ENCODE assay signal across 20 cellular contexts in genomic region chr3:120142236-120142635, GRCh38. TPM values are rescaled to one million over a fixed set of nuclear protein-coding genes. Genes with fewer than 3 reads are reported as not detected.
A peak's percentile ranks its signal among the peaks of the same experiment; 100 is the strongest.
DNase-seq lines count a peak whose midpoint lies in the region; ATAC-seq, FAIRE-seq and TF ChIP-seq lines count a peak whose summit lies in the region.
"Had no signal": no experiment of that assay in that cellular context is flagged by ENCODE, and none has a peak within 500 bp of the region (broad histone marks: within the 10 kb centered on the region; RNA-seq: fewer than 3 reads in every experiment).

No MANE protein-coding gene starts in this region.

- TF ChIP-seq EP300 in HepG2 (IDR thresholded peaks at IDR 0.05; ENCODE audit: low read depth in 2 of 2, low read length in 2 of 2): no peak
- no peak for TF ChIP-seq EP300 in HepG2 (CRISPR knock-in tag; IDR thresholded peaks at IDR 0.05; ENCODE audit: borderline replicate concordance)
- no peak for TF ChIP-seq EP300 in Ishikawa (IDR thresholded peaks at IDR 0.05; ENCODE audit: borderline replicate concordance)

- no peak for TF ChIP-seq CTCF in HepG2 (CRISPR knock-in tag; IDR thresholded peaks at IDR 0.05)
- TF ChIP-seq CTCF in right lobe of liver (IDR thresholded peaks at IDR 0.05): no peak
- no peak for TF ChIP-seq CTCF in endothelial cell of umbilical vein (IDR thresholded peaks at IDR 0.05; ENCODE audit: extremely low read depth in 1 of 2, insufficient read depth in 1 of 2, low read depth in 1 of 2, low read length in 2 of 2)

- H3K36me3 ChIP-seq in HepG2 (replicated peaks in 1 of 2; ENCODE audit: control insufficient read depth in 1 of 2, insufficient read depth in 2 of 2, low read length in 2 of 2) (no peaks in the 10 kb centered on the region), right lobe of liver (no peaks in the 10 kb centered on the region), endothelial cell of umbilical vein (ENCODE audit: control insufficient read depth in 2 of 2, extremely low read depth in 1 of 2, insufficient read depth in 2 of 2, low read length in 2 of 2) (no peaks in the 10 kb centered on the region)

- no peaks in the 10 kb centered on the region for H3K9me1 ChIP-seq in endothelial cell of umbilical vein (replicated peaks; ENCODE audit: control insufficient read depth, extremely low read depth, insufficient read depth, low read length)

- 71% methylated on average over 4 of the region's 4 CpGs for WGBS in HepG2 (ENCODE audit: low lambda C conversion rate)
- WGBS in right lobe of liver (ENCODE audit: insufficient coverage, low coverage, low lambda C conversion rate, missing lambda C conversion rate): 65% methylated on average over 4 of the region's 4 CpGs

- no TSS peak for BruUV-seq in HepG2 (replicated peaks; lab: Mats Ljungman, UMichigan)
- BruUV-seq in endothelial cell of umbilical vein (replicated peaks; lab: Mats Ljungman, UMichigan): no TSS peak

- TF ChIP-seq POLR2A in HepG2 (IDR thresholded peaks at IDR 0.05; ENCODE audit: insufficient read depth in 1 of 2, low read depth in 2 of 2, low read length in 2 of 2) (no peak), right lobe of liver (IDR thresholded peaks at IDR 0.05) (no peak), endothelial cell of umbilical vein (IDR thresholded peaks at IDR 0.05; ENCODE audit: low read depth, low read length) (no peak)

- TF ChIP-seq RAD21 in HepG2 (CRISPR knock-in tag; IDR thresholded peaks at IDR 0.05) (no peak), Ishikawa (IDR thresholded peaks at IDR 0.05; ENCODE audit: low read depth) (no peak)

- dilution Hi-C loops in endothelial cell of umbilical vein (cut with MboI; ENCODE audit: extremely low pct_ligation_motif_present, low sequenced_read_pairs): no loop called here

- H3K9ac ChIP-seq in HepG2 (ENCODE audit: insufficient read depth, low read depth, low read length): no peak overlapping the region
- no peak overlapping the region for H3K9ac ChIP-seq in endothelial cell of umbilical vein (replicated peaks; ENCODE audit: extremely low read depth, insufficient read depth, low read length)

- FAIRE-seq in HepG2 (lab: Jason Lieb, UNC) (no peak), endothelial cell of umbilical vein (lab: Jason Lieb, UNC) (peak; percentile 53)
- FAIRE-seq: GM12892, GM18507 had no signal

- DNase-seq in HepG2 (ENCODE audit: low spot score) (no peak), right lobe of liver (no peak), endothelial cell of umbilical vein (ENCODE audit: low read depth, low spot score) (no peak), NCI-H524 (lab: John Stamatoyannopoulos, UW) (no peak), NCI-H187 treated with DMSO at 0.1 percent for 48 hours (lab: John Stamatoyannopoulos, UW) (no peak)
- DNase-seq: 8988T; ACHN; AML-193; CD4-positive, alpha-beta T cell; DMS153; DMS79; GDM1; GOT3; H9; KG1 had no signal

- H3K79me2 ChIP-seq in HepG2 (ENCODE audit: insufficient read depth, low read length) (no peaks in the 10 kb centered on the region), endothelial cell of umbilical vein (ENCODE audit: control insufficient read depth, insufficient read depth, low read length) (no peaks in the 10 kb centered on the region)

- intact Hi-C loops in HepG2 (cut with micrococcal nuclease; ENCODE audit: unreplicated experiment) (no loop called here), right lobe of liver (cut with DNase I) (no loop called here), endothelial cell of umbilical vein (cut with micrococcal nuclease) (no loop called here)

- no peaks in the 10 kb centered on the region for H3K9me3 ChIP-seq in HepG2 (ENCODE audit: low read length)
- no peaks in the 10 kb centered on the region for H3K9me3 ChIP-seq in right lobe of liver
- H3K9me3 ChIP-seq in endothelial cell of umbilical vein (replicated peaks; ENCODE audit: control insufficient read depth, insufficient read depth, low read length): no peaks in the 10 kb centered on the region

- POLR2A ChIA-PET in HepG2 (lab: Yijun Ruan, JAX): no interaction called here
- POLR2A ChIA-PET in endothelial cell of umbilical vein (lab: Charles Lee): no interaction called here

- no peak overlapping the region for H2AFZ ChIP-seq in HepG2 (ENCODE audit: low read length)
- H2AFZ ChIP-seq in endothelial cell of umbilical vein (ENCODE audit: low read depth, low read length): no peak overlapping the region

- CTCF ChIA-PET in HepG2 (lab: Yijun Ruan, JAX; ENCODE audit: low intra/inter-chr PET ratio, low total read pairs): no interaction called here
- CTCF ChIA-PET in endothelial cell of umbilical vein (lab: Charles Lee): no interaction called here

- H3K4me2 ChIP-seq in HepG2 (ENCODE audit: low read depth, low read length): no peak overlapping the region
- H3K4me2 ChIP-seq in endothelial cell of umbilical vein (ENCODE audit: insufficient read depth, low read length): no peak overlapping the region

- H3K4me3 ChIP-seq in HepG2 (replicated peaks in 1 of 3; ENCODE audit: insufficient read depth in 1 of 3, low read depth in 2 of 3, low read length in 3 of 3) (no peak overlapping the region), right lobe of liver (no peak overlapping the region), endothelial cell of umbilical vein (replicated peaks in 1 of 3; ENCODE audit: insufficient read depth in 1 of 3, low read depth in 1 of 3, low read length in 3 of 3) (no peak overlapping the region)

- no peaks in the 10 kb centered on the region; a peak in 1 of 5 replicates for H3K27me3 ChIP-seq in HepG2 (ENCODE audit: control insufficient read depth in 1 of 2, insufficient read depth in 2 of 2, low read length in 2 of 2)
- H3K27me3 ChIP-seq in right lobe of liver: no peaks in the 10 kb centered on the region
- H3K27me3 ChIP-seq in endothelial cell of umbilical vein (ENCODE audit: control insufficient read depth in 2 of 2, insufficient read depth in 2 of 2, low read length in 2 of 2): no peaks in the 10 kb centered on the region

- H3K27ac ChIP-seq in HepG2 (ENCODE audit: extremely low read length, insufficient read depth, low read length): no peak overlapping the region
- no peak overlapping the region for H3K27ac ChIP-seq in right lobe of liver
- H3K27ac ChIP-seq in endothelial cell of umbilical vein (ENCODE audit: insufficient read depth, low read depth, low read length): no peak overlapping the region
- H3K27ac ChIP-seq: C4-2B had no signal

- ATAC-seq in HepG2 (no peak), right lobe of liver (no peak), HG03097 (IDR thresholded peaks at IDR 0.05; ENCODE audit: low FRiP score, unreplicated experiment) (no peak)

- in situ Hi-C loops in HepG2 (cut with HindIII; ENCODE audit: extremely low pct_ligation_motif_present, low pct_unique_long_range_greater_than_20kb): no loop called here

- H4K20me1 ChIP-seq in HepG2 (ENCODE audit: insufficient read depth, low read length) (no peaks in the 10 kb centered on the region), endothelial cell of umbilical vein (replicated peaks; ENCODE audit: control insufficient read depth, extremely low read depth, insufficient read depth, low read length) (no peaks in the 10 kb centered on the region)

- peaks cover 40% of the 10 kb centered on the region for H3K4me1 ChIP-seq in HepG2 (ENCODE audit: insufficient read depth, low read length)
- H3K4me1 ChIP-seq in right lobe of liver: no peaks in the 10 kb centered on the region
- peaks cover 7% of the 10 kb centered on the region for H3K4me1 ChIP-seq in endothelial cell of umbilical vein (ENCODE audit: control insufficient read depth, extremely low read depth, insufficient read depth, low read length)

TF ChIP-seq in Ishikawa, 13 proteins besides CTCF, POLR2A, EP300 and RAD21:
- no peak for TF ChIP-seq TAF1 (IDR thresholded peaks at IDR 0.05; ENCODE audit: low read depth)
- TF ChIP-seq CEBPB (IDR thresholded peaks at IDR 0.05): peak; percentile 41; the same call in 1 of the 2 replicates

TF ChIP-seq in endothelial cell of umbilical vein, 7 proteins besides CTCF, POLR2A, EP300 and RAD21 (continues in another document):
- TF ChIP-seq EZH2 (IDR thresholded peaks at IDR 0.05; ENCODE audit: borderline replicate concordance, low read depth, low read length, severe bottlenecking) (no peak), GATA2 (IDR thresholded peaks at IDR 0.05; ENCODE audit: insufficient read depth, insufficient read length, low read depth, low read length) (no peak), FOS (IDR thresholded peaks at IDR 0.05; ENCODE audit: borderline replicate concordance, insufficient read depth, low read length) (no peak)

RNA-seq across cellular contexts. Expression of gene GSK3B, which starts 48.0 kb away (rescaled TPM):
- total RNA-seq in HepG2 (2016; rRNA removed; fragmentation: Illumina TruSeq; extraction: Trizol) (30.1 and 42.6 TPM in 2 replicates), right lobe of liver (10 to 100 TPM; 14.4 to 19.4 (median 18.4) TPM), endothelial cell of umbilical vein (50.1 and 52.0 TPM in 2 replicates)
- total RNA-seq in HepG2 (2016; cell fraction: cytosol; rRNA removed; fragmentation: Illumina TruSeq; extraction: Trizol; ENCODE audit: low read depth): 43.4 and 48.1 TPM in 2 replicates
- 27.3 and 33.3 TPM in 2 replicates for total RNA-seq in HepG2 (2016; cell fraction: insoluble cytoplasmic fraction; rRNA removed; fragmentation: Illumina TruSeq; extraction: Trizol)
- total RNA-seq in HepG2 (2016; cell fraction: membrane; rRNA removed; fragmentation: Illumina TruSeq; extraction: Trizol): 30.5 and 34.7 TPM in 2 replicates
- total RNA-seq in HepG2 (2016; cell fraction: nucleus; rRNA removed; fragmentation: Illumina TruSeq; extraction: Trizol): 30.5 and 39.7 TPM in 2 replicates
- polyA plus RNA-seq in HepG2 (2011; rRNA removed) (19.1 and 22.3 TPM in 2 replicates), endothelial cell of umbilical vein (19.2 and 22.1 TPM in 2 replicates)
- 11.2 and 15.3 TPM in 2 replicates for polyA plus RNA-seq in HepG2 (2011; cell fraction: cytosol; rRNA removed)
- 8.4 and 11.1 TPM in 2 replicates for polyA plus RNA-seq in HepG2 (2011; cell fraction: nucleus; rRNA removed)
- 14.8 and 15.1 TPM in 2 replicates for polyA plus RNA-seq in HepG2 (2012)
- polyA plus RNA-seq in HepG2 (2016; cell fraction: cytosol; fragmentation: Illumina TruSeq; extraction: Trizol; ENCODE audit: low read depth): 4.8 and 7.7 TPM in 2 replicates
- 27.1 and 32.0 TPM in 2 replicates for polyA plus RNA-seq in HepG2 (2016; cell fraction: insoluble cytoplasmic fraction; fragmentation: Illumina TruSeq; extraction: Trizol; ENCODE audit: low read depth)
- polyA plus RNA-seq in HepG2 (2016; cell fraction: membrane; fragmentation: Illumina TruSeq; extraction: Trizol; ENCODE audit: low read depth): 13.0 and 17.1 TPM in 2 replicates
- polyA plus RNA-seq in HepG2 (2016; cell fraction: nucleus; fragmentation: Illumina TruSeq; extraction: Trizol; ENCODE audit: insufficient read depth, low read depth): 23.7 and 27.1 TPM in 2 replicates
- polyA minus RNA-seq in HepG2 (2011; rRNA and poly(A)+ RNA removed; ENCODE audit: low replicate concordance): 15.6 and 77.8 TPM in 2 replicates
- polyA minus RNA-seq in HepG2 (2011; cell fraction: cytosol; rRNA and poly(A)+ RNA removed): 24.6 and 34.5 TPM in 2 replicates
- 61.4 and 73.0 TPM in 2 replicates for polyA minus RNA-seq in HepG2 (2011; cell fraction: nucleus; rRNA and poly(A)+ RNA removed)
- polyA plus RNA-seq in endothelial cell of umbilical vein (2011; cell fraction: cytosol; rRNA removed): 20.8 and 21.9 TPM in 2 replicates
- polyA plus RNA-seq in endothelial cell of umbilical vein (2011; cell fraction: nucleus; rRNA removed): 21.7 and 25.9 TPM in 2 replicates
- polyA plus RNA-seq in endothelial cell of umbilical vein (2012): 24.3 and 30.9 TPM in 2 replicates
- 73.4 and 78.2 TPM in 2 replicates for polyA minus RNA-seq in endothelial cell of umbilical vein
- 54.5 TPM for polyA minus RNA-seq in endothelial cell of umbilical vein (2011; cell fraction: cytosol; rRNA and poly(A)+ RNA removed)
- 82.8 and 112 TPM in 2 replicates for polyA minus RNA-seq in endothelial cell of umbilical vein (2011; cell fraction: nucleus; rRNA and poly(A)+ RNA removed)
